ENCODE assay signal across 11 cellular contexts in the genomic region with DNA sequence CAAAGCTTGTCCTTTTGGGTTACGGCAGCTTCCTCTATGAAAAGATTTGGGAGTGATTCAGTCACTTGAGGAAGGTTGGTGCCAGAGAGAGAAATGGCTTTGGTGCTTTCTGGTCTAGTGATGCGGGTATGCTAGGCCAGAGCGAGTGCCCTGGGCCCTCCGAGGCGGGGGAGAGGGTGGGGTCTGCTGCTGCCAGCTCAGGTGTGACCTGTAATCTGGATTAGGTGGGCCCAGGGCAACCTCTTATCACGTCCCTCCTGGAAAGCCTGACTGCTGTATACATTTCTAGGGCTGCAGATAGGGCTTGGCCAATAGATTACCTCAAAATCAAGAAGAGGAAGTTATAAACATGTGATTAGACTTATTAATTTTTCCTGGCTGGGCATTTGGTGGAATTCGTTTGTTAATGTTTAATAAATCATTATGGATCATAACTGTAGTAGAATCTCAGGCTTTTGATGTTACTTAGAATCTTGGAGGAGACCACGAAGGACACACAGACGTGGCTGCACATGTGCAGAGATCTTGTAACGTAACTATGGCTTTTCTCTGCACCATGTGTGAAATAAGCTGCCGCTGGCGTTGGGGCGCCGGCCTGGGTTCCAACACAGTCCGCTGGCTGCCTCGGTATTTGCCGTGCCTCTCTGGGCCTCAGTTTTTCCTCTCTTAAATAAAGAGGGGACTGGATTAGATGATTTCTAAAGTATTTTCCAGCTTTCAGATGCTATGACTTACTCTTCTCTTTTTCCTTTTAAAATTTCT. TPM values are rescaled to one million over a fixed set of nuclear protein-coding genes. Genes with fewer than 3 reads are reported as not detected.
A peak's percentile ranks its signal among the peaks of the same experiment; 100 is the strongest.
DNase-seq lines count a peak whose midpoint lies in the region; ATAC-seq and TF ChIP-seq lines count a peak whose summit lies in the region.
"Had no signal": no experiment of that assay in that cellular context is flagged by ENCODE, and none has a peak within 500 bp of the region (broad histone marks: within the 10 kb centered on the region; RNA-seq: fewer than 3 reads in every experiment).

No MANE protein-coding gene starts in this region.

- TF ChIP-seq CTCF in heart left ventricle (IDR thresholded peaks at IDR 0.05), result no peak
- TF ChIP-seq CTCF in right lobe of liver (IDR thresholded peaks at IDR 0.05), result no peak
- TF ChIP-seq CTCF in tibial nerve (IDR thresholded peaks at IDR 0.05), result no peak

- H3K4me1 Mint-ChIP-seq in T-helper 17 cell, result peaks cover 27% of the 10 kb centered on the region

- DNase-seq in heart left ventricle (no peak), Right ventricle myocardium inferior (ENCODE audit: missing footprints) (no peak), T-helper 17 cell (no peak), right lobe of liver (no peak), tibial nerve (ENCODE audit: low spot score in 2 of 2) (no peak), NCI-H2081 (lab: John Stamatoyannopoulos, UW) (no peak), AML-193 (lab: John Stamatoyannopoulos, UW) (no peak), amniotic stem cell (lab: John Stamatoyannopoulos, UW) (no peak)
- DNase-seq: BE2C, NCI-H510A had no signal

- H3K4me3 ChIP-seq in heart left ventricle (peak overlapping the region in 9 of 12 donors; percentile 6 to 84 (median 66)), right lobe of liver (peak overlapping the region; percentile 67 to 78 (median 67)), tibial nerve (peak overlapping the region in 2 of 4 donors; percentile 61 to 74)
- H3K4me3 ChIP-seq: K562 had no signal

- peaks cover 2% of the 10 kb centered on the region for H3K36me3 Mint-ChIP-seq in T-helper 17 cell (ENCODE audit: low read depth)

- H3K9me3 ChIP-seq in heart left ventricle (no peaks in the 10 kb centered on the region), T-helper 17 cell (ENCODE audit: control insufficient read depth, low read length, poor library complexity, severe bottlenecking) (no peaks in the 10 kb centered on the region), right lobe of liver (no peaks in the 10 kb centered on the region), tibial nerve (no peaks in the 10 kb centered on the region)
- H3K9me3 ChIP-seq: BE2C had no signal

- H3K27ac Mint-ChIP-seq in T-helper 17 cell, result no peak overlapping the region

- no peak for TF ChIP-seq POLR2A in heart left ventricle (IDR thresholded peaks at IDR 0.05)
- no peak for TF ChIP-seq POLR2A in right lobe of liver (IDR thresholded peaks at IDR 0.05)
- no peak for TF ChIP-seq POLR2A in tibial nerve (IDR thresholded peaks at IDR 0.05)

- intact Hi-C loops in heart left ventricle (cut with DNase I), result loop anchor here in 1 of 10 donors (10.0 kb wide), 1 partner anchor 85 kb away; no protein-coding TSS in a partner anchor
- intact Hi-C loops in Right ventricle myocardium inferior (cut with DNase I), result loop anchor here (5.0 kb wide), 1 partner anchor 62 kb away; no protein-coding TSS in a partner anchor
- intact Hi-C loops in right lobe of liver (cut with DNase I), result no loop called here

- H3K36me3 ChIP-seq in heart left ventricle (peaks cover 0 to 23% (median 0%) of the 10 kb centered on the region in 9 donors), right lobe of liver (peaks cover 0 to 9% (median 0%) of the 10 kb centered on the region in 4 donors), tibial nerve (peaks cover 0 to 2% (median 0%) of the 10 kb centered on the region in 3 donors)
- H3K36me3 ChIP-seq: BE2C had no signal

- no peak for TF ChIP-seq EP300 in tibial nerve (IDR thresholded peaks at IDR 0.05)

- 83 to 91% (median 88%) methylated on average over 17 of the region's 17 CpGs for WGBS in heart left ventricle, 4 donors
- 53% methylated on average over 13 of the region's 17 CpGs for WGBS in right lobe of liver (ENCODE audit: insufficient coverage, low coverage, low lambda C conversion rate, missing lambda C conversion rate)
- WGBS in tibial nerve, 2 donors, result 71% methylated on average over 17 of the region's 17 CpGs

- H3K4me1 ChIP-seq in heart left ventricle, result peaks cover 0 to 72% (median 13%) of the 10 kb centered on the region in 12 donors
- peaks cover 0 to 26% (median 8%) of the 10 kb centered on the region in 4 donors for H3K4me1 ChIP-seq in right lobe of liver
- peaks cover 0 to 42% (median 7%) of the 10 kb centered on the region in 4 donors for H3K4me1 ChIP-seq in tibial nerve
- H3K4me1 ChIP-seq: BE2C had no signal

- peak overlapping the region; percentile 41 for H3K4me3 Mint-ChIP-seq in T-helper 17 cell

- ATAC-seq in heart left ventricle (no peak), Right ventricle myocardium inferior (no peak), T-helper 17 cell (no peak), right lobe of liver (no peak)
- ATAC-seq: K562 had no signal

- H3K27me3 Mint-ChIP-seq in T-helper 17 cell, result peaks cover 61% of the 10 kb centered on the region

- H3K27ac ChIP-seq in heart left ventricle (peak overlapping the region in 3 of 12 donors; percentile 7 to 89 (median 20)), right lobe of liver (peak overlapping the region; percentile 70 to 95 (median 90)), tibial nerve (peak overlapping the region in 3 of 4 donors; percentile 77 to 83 (median 78))

- H3K27me3 ChIP-seq in heart left ventricle, result peaks cover 0 to 73% (median 16%) of the 10 kb centered on the region in 9 donors
- H3K27me3 ChIP-seq in right lobe of liver, result no peaks in the 10 kb centered on the region
- peaks cover 0 to 33% of the 10 kb centered on the region in 2 donors for H3K27me3 ChIP-seq in tibial nerve

RNA-seq across cellular contexts. Expression of gene IRF8, which starts 1.2 kb away (rescaled TPM):
- 10 to 100 TPM in 2 of 9 donors, 1 to 10 TPM in 7; 1.8 to 31.8 (median 3.8) TPM for total RNA-seq in heart left ventricle
- 1 to 10 TPM; 1.0 to 2.1 TPM for polyA plus RNA-seq in heart left ventricle
- 3.3 TPM for total RNA-seq in Right ventricle myocardium inferior
- total RNA-seq in T-helper 17 cell, result 10 to 100 TPM in 1 of 2 donors, 1 to 10 TPM in 1; 5.4 to 22.8 TPM
- total RNA-seq in right lobe of liver, result 10 to 100 TPM in 5 of 6 experiments, 1 to 10 TPM in 1; 4.8 to 19.6 (median 14.6) TPM
- total RNA-seq in tibial nerve, result 10 to 100 TPM; 20.5 to 30.3 (median 22.7) TPM
